ENCODE assay signal across 2 cellular contexts in the genomic region with DNA sequence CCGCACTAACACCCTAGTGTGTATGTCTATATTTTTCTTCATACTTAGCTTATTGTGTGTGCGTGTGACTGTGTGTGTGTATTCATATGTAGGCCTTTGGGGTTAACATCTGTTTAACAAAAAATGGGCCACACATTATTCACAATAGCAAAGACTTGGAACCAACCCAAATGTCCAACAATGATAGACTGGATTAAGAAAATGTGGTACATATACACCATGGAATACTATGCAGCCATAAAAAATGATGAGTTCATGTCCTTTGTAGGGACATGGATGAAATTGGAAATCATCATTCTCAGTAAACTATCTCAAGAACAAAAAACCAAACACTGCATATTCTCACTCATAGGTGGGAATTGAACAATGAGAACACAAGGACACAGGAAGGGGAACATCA. TPM values are rescaled to one million over a fixed set of nuclear protein-coding genes. Genes with fewer than 3 reads are reported as not detected.
"Had no signal": no experiment of that assay in that cellular context is flagged by ENCODE, and none has a peak within 500 bp of the region (broad histone marks: within the 10 kb centered on the region; RNA-seq: fewer than 3 reads in every experiment).

No MANE protein-coding gene starts in this region.

RNA-seq across cellular contexts. Expression of a gene that starts 50.4 kb away (rescaled TPM):
- total RNA-seq: NCI-H460 had no signal

RNA-seq across cellular contexts. Expression of a gene that starts 57.3 kb away (rescaled TPM):
- total RNA-seq: MCF 10A had no signal
